Comparison of ENCODE assay signal across 1 cellular context in genomic region chr17:78929908-78930775, GRCh38.
TF ChIP-seq lines count a peak whose summit lies in the region.

No MANE protein-coding gene starts in this region.

TF ChIP-seq in HepG2, 621 proteins besides CTCF, POLR2A, EP300 and RAD21:
- TF ChIP-seq SKIL (CRISPR knock-in tag; IDR thresholded peaks at IDR 0.05; ENCODE audit: borderline replicate concordance) (0 out of 2 replicates have a peak, but pooled peaks have one; percentile 17), EED (CRISPR knock-in tag; IDR thresholded peaks at IDR 0.05) (0 out of 2 replicates have a peak, but pooled peaks have one; percentile 31), MAX (IDR thresholded peaks at IDR 0.05) (0 out of 2 replicates have a peak, but pooled peaks have one; percentile 6), PRDM15 (CRISPR knock-in tag; IDR thresholded peaks at IDR 0.05) (no peak), HOXD1 (CRISPR knock-in tag; IDR thresholded peaks at IDR 0.05) (no peak), NR0B2 (CRISPR knock-in tag; IDR thresholded peaks at IDR 0.05) (0 out of 2 replicates have a peak, but pooled peaks have one; percentile 55), ZNF776 (CRISPR knock-in tag; IDR thresholded peaks at IDR 0.05) (0 out of 2 replicates have a peak, but pooled peaks have one; percentile 55), BCL3 (CRISPR knock-in tag; IDR thresholded peaks at IDR 0.05) (0 out of 2 replicates have a peak, but pooled peaks have one; percentile 45), ZNF687 (CRISPR knock-in tag; IDR thresholded peaks at IDR 0.05) (peak; percentile 61), SAP130 (CRISPR knock-in tag; IDR thresholded peaks at IDR 0.05; ENCODE audit: low read depth) (peak; percentile 21; the same call in 1 of the 2 replicates), JUNB (CRISPR knock-in tag; IDR thresholded peaks at IDR 0.05; ENCODE audit: borderline replicate concordance) (no peak), ZBTB38 (CRISPR knock-in tag; IDR thresholded peaks at IDR 0.05) (0 out of 2 replicates have a peak, but pooled peaks have one; percentile 32), UBTF (CRISPR knock-in tag; IDR thresholded peaks at IDR 0.05) (peak; percentile 23; the same call in 1 of the 2 replicates)
